10 cellular contexts compared by ENCODE assay signal in genomic region chrX:110125435-110125834, GRCh38.
A peak's percentile ranks its signal among the peaks of the same experiment; 100 is the strongest.
DNase-seq lines count a peak whose midpoint lies in the region; ATAC-seq, FAIRE-seq and TF ChIP-seq lines count a peak whose summit lies in the region.
"Had no signal": no experiment of that assay in that cellular context is flagged by ENCODE, and none has a peak within 500 bp of the region (broad histone marks: within the 10 kb centered on the region; RNA-seq: fewer than 3 reads in every experiment).

No MANE protein-coding gene starts in this region.

- TF ChIP-seq RAD21 in A549 (conservative IDR thresholded peaks at IDR 0.05 in 1 of 2, IDR thresholded peaks at IDR 0.05 in 1 of 2): peak; percentile 64 to 69

- no peak overlapping the region for H3K4me3 Mint-ChIP-seq in stimulated activated memory B cell treated with anti-CD40 and anti-IgM and Interleukin-4, amounts not matched to agents 10 μg/mL and 1 μg/mL and 100 μg/mL, for 72 hours

- H3K9me3 ChIP-seq in A549: no peaks in the 10 kb centered on the region
- no peaks in the 10 kb centered on the region for H3K9me3 ChIP-seq in RWPE2 (ENCODE audit: severe bottlenecking)
- no peaks in the 10 kb centered on the region for H3K9me3 ChIP-seq in left ventricle myocardium inferior (replicated peaks)

- no peaks in the 10 kb centered on the region for H3K4me1 Mint-ChIP-seq in stimulated activated memory B cell treated with anti-CD40 and anti-IgM and Interleukin-4, amounts not matched to agents 10 μg/mL and 1 μg/mL and 100 μg/mL, for 72 hours

- intact Hi-C loops in left ventricle myocardium inferior (cut with micrococcal nuclease): no loop called here

- TF ChIP-seq EP300 in A549 (IDR thresholded peaks at IDR 0.05): no peak

- CTCF ChIA-PET in A549 (lab: Yijun Ruan, JAX): interaction anchor here (0.6 to 3.9 kb wide), 11 partner anchors 9 to 288 kb away, joined by 3 to 24 read pairs (median 4); partner anchors contain the start of gene TMEM164

- DNase-seq in A549 (ENCODE audit: low read depth in 1 of 2, low spot score in 1 of 2) (peak in 1 of 2 experiments; percentile 20), RWPE2 (ENCODE audit: low spot score) (no peak), left ventricle myocardium inferior (no peak), NCI-H526 treated with DMSO at 0.1 percent for 48 hours (lab: John Stamatoyannopoulos, UW) (no peak), NCI-H1048 (lab: John Stamatoyannopoulos, UW) (no peak)
- DNase-seq in activated T-cell treated with anti-CD3 and anti-CD28 coated beads, Interleukin-2, amount 50 U/mL, for 48 hours: no peak
- DNase-seq: cerebellar nuclear complex, SHP77 treated with DMSO at 0.1 percent for 48 hours had no signal

- H3K36me3 ChIP-seq in RWPE2 (ENCODE audit: low read depth): no peaks in the 10 kb centered on the region; the same call in 1 of the 2 replicates
- H3K36me3 ChIP-seq in left ventricle myocardium inferior: no peaks in the 10 kb centered on the region

- POLR2A ChIA-PET in A549 (lab: Yijun Ruan, JAX): no interaction called here

- WGBS in A549 (ENCODE audit: missing lambda C conversion rate): 36% methylated on average over 4 of the region's 4 CpGs

- no peak for FAIRE-seq in A549 (lab: Jason Lieb, UNC)

- H3K27ac Mint-ChIP-seq in stimulated activated memory B cell treated with anti-CD40 and anti-IgM and Interleukin-4, amounts not matched to agents 10 μg/mL and 1 μg/mL and 100 μg/mL, for 72 hours: no peak overlapping the region

- H3K27ac ChIP-seq in A549 (peak overlapping the region; percentile 48 to 70; a peak in 4 of 6 replicates), RWPE2 (ENCODE audit: poor library complexity, severe bottlenecking) (no peak overlapping the region), left ventricle myocardium inferior (replicated peaks) (peak overlapping the region; percentile 34)

- ATAC-seq in A549 (peak; percentile 56 to 89), RWPE2 (ENCODE audit: low read depth) (peak; percentile 42; the same call in 1 of the 3 replicates)
- no peak for ATAC-seq in stimulated activated memory B cell treated with anti-CD40 and anti-IgM and Interleukin-4, amounts not matched to agents 10 μg/mL and 1 μg/mL and 100 μg/mL, for 72 hours

- H3K4me2 ChIP-seq in A549: no peak overlapping the region

- peak; percentile 44 for TF ChIP-seq CTCF in A549 (IDR thresholded peaks at IDR 0.05)
- 0 out of 2 replicates have a peak, but pooled peaks have one; percentile 12 for TF ChIP-seq CTCF in GM12875 (IDR thresholded peaks at IDR 0.05; ENCODE audit: borderline replicate concordance, insufficient read depth, low read depth, low read length)
- TF ChIP-seq CTCF in RWPE2 (IDR thresholded peaks at IDR 0.05; ENCODE audit: poor library complexity, severe bottlenecking): peak; percentile 34
- TF ChIP-seq CTCF in left ventricle myocardium inferior (IDR thresholded peaks at IDR 0.05; ENCODE audit: borderline replicate concordance): peak; percentile 29

- no peaks in the 10 kb centered on the region for H3K9me3 Mint-ChIP-seq in stimulated activated memory B cell treated with anti-CD40 and anti-IgM and Interleukin-4, amounts not matched to agents 10 μg/mL and 1 μg/mL and 100 μg/mL, for 72 hours

- H3K4me1 ChIP-seq in A549 (peaks cover 24% of the 10 kb centered on the region; the same call in 2 of the 3 replicates), RWPE2 (ENCODE audit: insufficient read depth, poor library complexity, severe bottlenecking) (no peaks in the 10 kb centered on the region), left ventricle myocardium inferior (peaks cover 16% of the 10 kb centered on the region)

- TF ChIP-seq POLR2A in A549 (IDR thresholded peaks at IDR 0.05; ENCODE audit: low read length): no peak

- H3K4me3 ChIP-seq in A549 (no peak overlapping the region), GM12875 (ENCODE audit: low read depth, low read length) (no peak overlapping the region), RWPE2 (ENCODE audit: severe bottlenecking) (no peak overlapping the region), left ventricle myocardium inferior (no peak overlapping the region)

- H3K36me3 Mint-ChIP-seq in stimulated activated memory B cell treated with anti-CD40 and anti-IgM and Interleukin-4, amounts not matched to agents 10 μg/mL and 1 μg/mL and 100 μg/mL, for 72 hours: peaks cover 11% of the 10 kb centered on the region

- no peaks in the 10 kb centered on the region for H3K27me3 Mint-ChIP-seq in stimulated activated memory B cell treated with anti-CD40 and anti-IgM and Interleukin-4, amounts not matched to agents 10 μg/mL and 1 μg/mL and 100 μg/mL, for 72 hours

- no peaks in the 10 kb centered on the region for H3K27me3 ChIP-seq in RWPE2 (ENCODE audit: insufficient read depth, poor library complexity, severe bottlenecking)
- H3K27me3 ChIP-seq in left ventricle myocardium inferior (ENCODE audit: low read depth): no peaks in the 10 kb centered on the region

TF ChIP-seq in A549, 52 proteins besides CTCF, POLR2A, EP300 and RAD21:
- peak; percentile 64 for TF ChIP-seq SMC3 (IDR thresholded peaks at IDR 0.05)
- TF ChIP-seq JUNB (IDR thresholded peaks at IDR 0.05): no peak
